ENCODE assay signal across 1 cellular context in genomic region chrX:71151366-71151765, GRCh38.
TF ChIP-seq lines count a peak whose summit lies in the region.

No MANE protein-coding gene starts in this region.

TF ChIP-seq in HepG2, 621 proteins besides CTCF, POLR2A, EP300 and RAD21:
- no peak for TF ChIP-seq THAP11 (CRISPR knock-in tag; IDR thresholded peaks at IDR 0.05)
- no peak for TF ChIP-seq HMG20B (CRISPR knock-in tag; conservative IDR thresholded peaks at IDR 0.05)
- TF ChIP-seq HIC2 (CRISPR knock-in tag; IDR thresholded peaks at IDR 0.05; ENCODE audit: low read depth) = no peak
- no peak for TF ChIP-seq ZBTB43 (CRISPR knock-in tag; conservative IDR thresholded peaks at IDR 0.05)
- no peak for TF ChIP-seq ZNF333 (CRISPR knock-in tag; IDR thresholded peaks at IDR 0.05; ENCODE audit: borderline replicate concordance)
- no peak for TF ChIP-seq NFE2L2 (IDR thresholded peaks at IDR 0.05; ENCODE audit: low read length)
- TF ChIP-seq ZNF251 (CRISPR knock-in tag; IDR thresholded peaks at IDR 0.05) = no peak
- no peak for TF ChIP-seq ZNF296 (CRISPR knock-in tag; conservative IDR thresholded peaks at IDR 0.05)
- no peak for TF ChIP-seq ZNF780A (CRISPR knock-in tag; IDR thresholded peaks at IDR 0.05)
- TF ChIP-seq DMTF1 (CRISPR knock-in tag; IDR thresholded peaks at IDR 0.05) = no peak
- TF ChIP-seq ZNF329 (CRISPR knock-in tag; IDR thresholded peaks at IDR 0.05; ENCODE audit: low read depth) = no peak
